1 cellular context compared by ENCODE assay signal in the genomic region with DNA sequence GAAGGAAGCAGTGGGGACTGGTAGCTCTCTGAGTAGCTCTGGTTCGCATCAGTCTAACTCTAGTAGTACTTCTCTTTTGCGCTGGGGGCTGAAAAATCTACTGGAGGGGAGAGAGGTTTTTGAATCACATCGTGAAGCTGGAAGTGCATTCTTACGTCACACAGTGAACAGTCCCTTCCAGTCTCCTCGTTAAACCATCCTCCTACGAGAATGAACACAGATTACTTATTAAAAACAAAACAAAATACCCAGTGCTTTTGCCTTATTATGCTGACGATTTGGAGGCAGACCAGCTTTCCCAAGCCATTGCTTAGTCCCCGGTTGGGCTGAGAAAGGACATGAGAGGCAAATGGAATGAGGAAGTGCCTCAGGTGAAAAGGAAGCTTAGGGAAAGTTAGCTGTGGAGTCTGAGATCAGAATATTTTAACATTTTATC.
TF ChIP-seq lines count a peak whose summit lies in the region.

No MANE protein-coding gene starts in this region.

TF ChIP-seq in H1, 55 proteins besides CTCF, POLR2A, EP300 and RAD21:
- TF ChIP-seq, protein P1, sequence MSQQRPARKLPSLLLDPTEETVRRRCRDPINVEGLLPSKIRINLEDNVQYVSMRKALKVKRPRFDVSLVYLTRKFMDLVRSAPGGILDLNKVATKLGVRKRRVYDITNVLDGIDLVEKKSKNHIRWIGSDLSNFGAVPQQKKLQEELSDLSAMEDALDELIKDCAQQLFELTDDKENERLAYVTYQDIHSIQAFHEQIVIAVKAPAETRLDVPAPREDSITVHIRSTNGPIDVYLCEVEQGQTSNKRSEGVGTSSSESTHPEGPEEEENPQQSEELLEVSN (IDR thresholded peaks at IDR 0.05), result no peak
- peak; percentile 26 for TF ChIP-seq ASH2L (IDR thresholded peaks at IDR 0.05; ENCODE audit: low read length)
